In genomic region chr1:244322791-244323521, GRCh38 we compare ENCODE assay signal across 1 cellular context.
TF ChIP-seq lines count a peak whose summit lies in the region.

No MANE protein-coding gene starts in this region.

TF ChIP-seq in K562, 482 proteins besides CTCF, POLR2A, EP300 and RAD21 (continued from another document and continues in another):
- TF ChIP-seq AFF4 (CRISPR knock-in tag; IDR thresholded peaks at IDR 0.05) (no peak), HINFP (tag; conservative IDR thresholded peaks at IDR 0.05; ENCODE audit: low read depth) (no peak), NBN (IDR thresholded peaks at IDR 0.05; ENCODE audit: low read depth) (no peak), ARID4B (CRISPR knock-in tag; IDR thresholded peaks at IDR 0.05) (no peak), MAX (CRISPR knock-in tag; IDR thresholded peaks at IDR 0.05) (no peak), YY1 (IDR thresholded peaks at IDR 0.05; ENCODE audit: borderline replicate concordance in 1 of 3, control insufficient read depth in 1 of 3, extremely low read depth in 1 of 3, insufficient read depth in 3 of 3, insufficient read length in 1 of 3, insufficient replicate concordance in 2 of 3, low read depth in 1 of 3, low read length in 2 of 3) (no peak), FOXA3 (CRISPR knock-in tag; conservative IDR thresholded peaks at IDR 0.05 in 1 of 2, IDR thresholded peaks at IDR 0.05 in 1 of 2) (peak in 1 of 2 experiments; percentile 60; a peak in 1 of 4 replicates), ESRRA (IDR thresholded peaks at IDR 0.05; ENCODE audit: borderline replicate concordance, low read depth) (peak; percentile 24; the same call in 1 of the 2 replicates), HDAC6 (IDR thresholded peaks at IDR 0.05; ENCODE audit: low read depth, low read length) (no peak), U2AF2 (optimal IDR thresholded peaks at IDR 0.05; ENCODE audit: low read depth, low read length) (no peak), HMGN3 (IDR thresholded peaks at IDR 0.05; ENCODE audit: borderline replicate concordance, extremely low read depth, insufficient read length, low read depth, low read length) (no peak), JUN (IDR thresholded peaks at IDR 0.05; ENCODE audit: borderline replicate concordance, low read depth, low read length) (peak; percentile 98), JUN (CRISPR knock-in tag; IDR thresholded peaks at IDR 0.05; ENCODE audit: borderline replicate concordance) (no peak), ZNF24 (IDR thresholded peaks at IDR 0.05) (no peak), POLR2AphosphoS5 (IDR thresholded peaks at IDR 0.05; ENCODE audit: control insufficient read depth, insufficient read depth, low read depth, low read length) (no peak), FOXK1 (CRISPR knock-in tag; IDR thresholded peaks at IDR 0.05; ENCODE audit: borderline replicate concordance) (no peak), GTF2F1 (IDR thresholded peaks at IDR 0.05; ENCODE audit: low read depth, low read length) (no peak), ZNF311 (CRISPR knock-in tag; IDR thresholded peaks at IDR 0.05) (no peak), KAT7 (CRISPR knock-in tag; IDR thresholded peaks at IDR 0.05; ENCODE audit: borderline replicate concordance) (no peak), BRD4 (IDR thresholded peaks at IDR 0.05) (no peak), ZNF586 (CRISPR knock-in tag; conservative IDR thresholded peaks at IDR 0.05) (no peak), PHF20 (IDR thresholded peaks at IDR 0.05; ENCODE audit: partially characterized antibody) (no peak), PURB (CRISPR knock-in tag; IDR thresholded peaks at IDR 0.05; ENCODE audit: low read depth) (no peak), ZMIZ1 (IDR thresholded peaks at IDR 0.05; ENCODE audit: low read depth in 2 of 2, low read length in 2 of 2) (no peak), ZBTB34 (CRISPR knock-in tag; IDR thresholded peaks at IDR 0.05) (no peak), DDX20 (tag; IDR thresholded peaks at IDR 0.05; ENCODE audit: low read depth) (no peak), E2F6 (IDR thresholded peaks at IDR 0.05; ENCODE audit: borderline replicate concordance in 1 of 2, extremely low read depth in 1 of 2, insufficient read depth in 1 of 2, insufficient read length in 1 of 2, low read depth in 1 of 2, low read length in 1 of 2, poor library complexity in 1 of 2, severe bottlenecking in 1 of 2) (no peak), ZNF75A (CRISPR knock-in tag; IDR thresholded peaks at IDR 0.05) (no peak), DIDO1 (tag; IDR thresholded peaks at IDR 0.05; ENCODE audit: low read depth) (no peak), SMAD4 (CRISPR knock-in tag; conservative IDR thresholded peaks at IDR 0.05) (no peak), ZNF717 (CRISPR knock-in tag; IDR thresholded peaks at IDR 0.05) (no peak), THRB (CRISPR knock-in tag; conservative IDR thresholded peaks at IDR 0.05) (no peak), MIER1 (IDR thresholded peaks at IDR 0.05; ENCODE audit: low read depth) (no peak), EHMT2 (IDR thresholded peaks at IDR 0.05) (no peak), POLR2AphosphoS2 (IDR thresholded peaks at IDR 0.05; ENCODE audit: low read length) (no peak), SAFB2 (IDR thresholded peaks at IDR 0.05; ENCODE audit: borderline replicate concordance, low read depth, low read length, severe bottlenecking) (no peak), PKNOX1 (IDR thresholded peaks at IDR 0.05) (no peak), ZBTB1 (CRISPR knock-in tag; IDR thresholded peaks at IDR 0.05; ENCODE audit: borderline replicate concordance, low read depth) (no peak), ZC3H11A (IDR thresholded peaks at IDR 0.05; ENCODE audit: low read depth, low read length) (no peak), ESRRB (CRISPR knock-in tag; IDR thresholded peaks at IDR 0.05; ENCODE audit: borderline replicate concordance) (no peak), POLR2B (IDR thresholded peaks at IDR 0.05; ENCODE audit: low read depth, partially characterized antibody) (no peak), ZKSCAN1 (IDR thresholded peaks at IDR 0.05; ENCODE audit: low read depth, low read length) (no peak), ZNF124 (CRISPR knock-in tag; IDR thresholded peaks at IDR 0.05) (no peak), EZH2 (IDR thresholded peaks at IDR 0.05; ENCODE audit: borderline replicate concordance, low read depth, low read length) (no peak), CBX2 (IDR thresholded peaks at IDR 0.05; ENCODE audit: insufficient read depth, low read length, poor library complexity, severe bottlenecking) (no peak)
